In the genomic region with DNA sequence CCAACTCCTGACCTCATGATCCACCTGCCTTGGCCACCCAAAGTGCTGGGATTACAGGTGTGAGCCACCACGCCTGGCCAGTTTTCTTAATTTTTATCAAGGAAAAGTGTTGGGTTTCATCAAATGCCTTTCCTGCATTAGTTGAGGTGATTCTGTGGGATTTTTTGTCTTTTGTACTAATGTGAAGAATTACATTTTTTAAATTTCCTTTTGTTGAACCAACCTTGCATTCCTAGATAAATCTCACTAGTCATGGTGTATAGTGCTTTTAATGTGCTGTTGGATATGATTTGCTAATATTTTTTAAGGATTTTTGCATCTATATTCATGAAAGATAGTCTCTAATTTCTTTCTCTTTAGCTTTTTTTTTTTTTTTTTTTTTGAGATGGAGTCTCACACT, we compare ENCODE assay signal across 8 cellular contexts. TPM values are rescaled to one million over a fixed set of nuclear protein-coding genes. Genes with fewer than 3 reads are reported as not detected.
"Had no signal": no experiment of that assay in that cellular context is flagged by ENCODE, and none has a peak within 500 bp of the region (broad histone marks: within the 10 kb centered on the region; RNA-seq: fewer than 3 reads in every experiment).

No MANE protein-coding gene starts in this region.

- FAIRE-seq: HepG2, HTR-8/SVneo had no signal

- ATAC-seq: HepG2 had no signal

- H3K27ac Mint-ChIP-seq: IgD-negative memory B cell had no signal

- H3K27ac ChIP-seq: HL-60 had no signal

- H3K27me3 Mint-ChIP-seq: IgD-negative memory B cell had no signal

- H3K4me3 Mint-ChIP-seq: IgD-negative memory B cell had no signal

- H3K4me1 Mint-ChIP-seq: IgD-negative memory B cell had no signal

- DNase-seq: IMR-90, KBM-7, KG1 had no signal

RNA-seq across cellular contexts. Expression of a gene that starts 2.4 kb away (rescaled TPM):
- total RNA-seq: HepG2, HT-29 had no signal
- polyA plus RNA-seq: HepG2, IgD-negative memory B cell had no signal
